8 cellular contexts compared by ENCODE assay signal in genomic region chrX:12955882-12956703, GRCh38. TPM values are rescaled to one million over a fixed set of nuclear protein-coding genes. Genes with fewer than 3 reads are reported as not detected.
A peak's percentile ranks its signal among the peaks of the same experiment; 100 is the strongest.
DNase-seq lines count a peak whose midpoint lies in the region; ATAC-seq and TF ChIP-seq lines count a peak whose summit lies in the region.

No MANE protein-coding gene starts in this region.

- H3K27me3 Mint-ChIP-seq in stimulated activated naive B cell treated with anti-CD40 and anti-IgM and Interleukin-4, amounts not matched to agents 10 μg/mL and 1 μg/mL and 100 μg/mL, for 72 hours, result no peaks in the 10 kb centered on the region

- H3K4me1 Mint-ChIP-seq in stimulated activated naive B cell treated with anti-CD40 and anti-IgM and Interleukin-4, amounts not matched to agents 10 μg/mL and 1 μg/mL and 100 μg/mL, for 72 hours, result peaks cover 48 to 73% of the 10 kb centered on the region in 2 donors

- H3K9me3 Mint-ChIP-seq in stimulated activated naive B cell treated with anti-CD40 and anti-IgM and Interleukin-4, amounts not matched to agents 10 μg/mL and 1 μg/mL and 100 μg/mL, for 72 hours, result peaks cover 0 to 1% of the 10 kb centered on the region in 2 donors

- TSS peak; percentile 89 for BruUV-seq in A673 (replicated peaks; lab: Mats Ljungman, UMichigan)

- POLR2A ChIA-PET in A673 (lab: Charles Lee; ENCODE audit: low non-redundant PET), result no interaction called here

- H3K4me3 Mint-ChIP-seq in stimulated activated naive B cell treated with anti-CD40 and anti-IgM and Interleukin-4, amounts not matched to agents 10 μg/mL and 1 μg/mL and 100 μg/mL, for 72 hours, result peak overlapping the region; percentile 80 to 85

- peaks cover 15% of the 10 kb centered on the region for H3K4me1 ChIP-seq in A673 (ENCODE audit: insufficient read depth, low read length, poor library complexity, severe bottlenecking)

- H3K36me3 ChIP-seq in A673 (ENCODE audit: insufficient read depth, low read length, poor library complexity, severe bottlenecking), result no peaks in the 10 kb centered on the region

- intact Hi-C loops in A673 (cut with micrococcal nuclease; ENCODE audit: unreplicated experiment), result no loop called here

- ATAC-seq in GM19025 (IDR thresholded peaks at IDR 0.05; ENCODE audit: low read depth, unreplicated experiment), result peak; percentile 47
- ATAC-seq in HG03432 (IDR thresholded peaks at IDR 0.05; ENCODE audit: unreplicated experiment), result peak; percentile 64
- peak; percentile 62 to 72 for ATAC-seq in stimulated activated naive B cell treated with anti-CD40 and anti-IgM and Interleukin-4, amounts not matched to agents 10 μg/mL and 1 μg/mL and 100 μg/mL, for 72 hours (replicated peaks)

- H3K9me3 ChIP-seq in A673 (ENCODE audit: low read depth, low read length, poor library complexity, severe bottlenecking), result no peaks in the 10 kb centered on the region

- H3K27ac Mint-ChIP-seq in stimulated activated naive B cell treated with anti-CD40 and anti-IgM and Interleukin-4, amounts not matched to agents 10 μg/mL and 1 μg/mL and 100 μg/mL, for 72 hours, result peak overlapping the region; percentile 98

- H3K27me3 ChIP-seq in A673 (replicated peaks; ENCODE audit: insufficient read depth, low read depth, low read length, poor library complexity) (no peaks in the 10 kb centered on the region), layer of hippocampus (ENCODE audit: control insufficient read depth, insufficient read depth, low read length) (no peaks in the 10 kb centered on the region)

- TF ChIP-seq CTCF in A673 (conservative IDR thresholded peaks at IDR 0.05; ENCODE audit: low read depth, low read length), result no peak

- CTCF ChIA-PET in A673 (lab: Charles Lee), result no interaction called here

- peaks cover 0 to 4% of the 10 kb centered on the region in 2 donors for H3K36me3 Mint-ChIP-seq in stimulated activated naive B cell treated with anti-CD40 and anti-IgM and Interleukin-4, amounts not matched to agents 10 μg/mL and 1 μg/mL and 100 μg/mL, for 72 hours

- no peak overlapping the region for H3K4me3 ChIP-seq in A673 (ENCODE audit: low read depth, low read length, poor library complexity, severe bottlenecking)

- H3K27ac ChIP-seq in A673 (ENCODE audit: low read depth, low read length, poor library complexity, severe bottlenecking) (peak overlapping the region; percentile 85), angular gyrus (ENCODE audit: low read depth, low read length) (peak overlapping the region; percentile 10), layer of hippocampus (ENCODE audit: low read depth, low read length) (peak overlapping the region; percentile 62)

- DNase-seq in A673 (ENCODE audit: low spot score) (peak; percentile 71), SKM-1 treated with dmso at 0.1 percent for 144 hours (lab: John Stamatoyannopoulos, UW; ENCODE audit: unreplicated experiment) (peak; percentile 82), NCI-H2107 treated with DMSO at 0.1 percent for 48 hours (lab: John Stamatoyannopoulos, UW; ENCODE audit: unreplicated experiment) (no peak)
- DNase-seq in stimulated activated naive B cell treated with anti-CD40 and anti-IgM and Interleukin-4, amounts not matched to agents 10 μg/mL and 1 μg/mL and 100 μg/mL, for 72 hours, result peak; percentile 76

RNA-seq across cellular contexts. Expression of gene TMSB4X, which starts 18.8 kb away (rescaled TPM):
- 975 and 1,093 TPM in 2 replicates for total RNA-seq in A673 (2021)

RNA-seq across cellular contexts. Expression of gene TLR8, which starts 49.7 kb away (rescaled TPM):
- total RNA-seq in A673 (2021), result not detected in 2 replicates

Comparison
In these comparisons a context has a peak if more than half of its experiments do, and no peak if none do; other contexts are left out.
1. H3K27ac ChIP-seq: peak in every context shown above with its lines; median percentile 85 in A673; 62 in layer of hippocampus; 10 in angular gyrus.